14 cellular contexts compared by ENCODE assay signal in genomic region chr11:60396382-60396781, GRCh38. TPM values are rescaled to one million over a fixed set of nuclear protein-coding genes. Genes with fewer than 3 reads are reported as not detected.
DNase-seq lines count a peak whose midpoint lies in the region; ATAC-seq and TF ChIP-seq lines count a peak whose summit lies in the region.
"Had no signal": no experiment of that assay in that cellular context is flagged by ENCODE, and none has a peak within 500 bp of the region (broad histone marks: within the 10 kb centered on the region; RNA-seq: fewer than 3 reads in every experiment).

Gene MS4A14, plus strand, starts transcription at chr11:60396459. Its CDS starts 120 bp downstream, at chr11:60396579.

- H3K36me3 Mint-ChIP-seq in IgD-negative memory B cell = peaks cover 9% of the 10 kb centered on the region
- peaks cover 7% of the 10 kb centered on the region for H3K36me3 Mint-ChIP-seq in memory B cell
- H3K36me3 Mint-ChIP-seq in natural killer cell treated with Interleukin-12 subunit alpha and Interleukin-12 subunit beta and Interleukin-15 and Interleukin-18, amount 100 ng/mL, for 72 hours = no peaks in the 10 kb centered on the region

- H3K4me1 Mint-ChIP-seq in IgD-negative memory B cell (peaks cover 29 to 38% (median 33%) of the 10 kb centered on the region in 3 donors), memory B cell (peaks cover 40% of the 10 kb centered on the region)
- peaks cover 0 to 3% of the 10 kb centered on the region in 2 donors for H3K4me1 Mint-ChIP-seq in natural killer cell treated with Interleukin-12 subunit alpha and Interleukin-12 subunit beta and Interleukin-15 and Interleukin-18, amount 100 ng/mL, for 72 hours (ENCODE audit: low read depth in 2 of 2)

- no peak for TF ChIP-seq CTCF in DOHH2 (IDR thresholded peaks at IDR 0.05; ENCODE audit: low read depth, low read length, poor library complexity, severe bottlenecking)

- H3K27ac Mint-ChIP-seq in IgD-negative memory B cell (peak within 1 kb of the TSS; percentile 52 to 93 (median 89)), memory B cell (peak within 1 kb of the TSS; percentile 92)
- peak within 1 kb of the TSS in 1 of 2 donors; percentile 65 for H3K27ac Mint-ChIP-seq in natural killer cell treated with Interleukin-12 subunit alpha and Interleukin-12 subunit beta and Interleukin-15 and Interleukin-18, amount 100 ng/mL, for 72 hours

- no peaks in the 10 kb centered on the region for H4K20me1 ChIP-seq in DOHH2 (ENCODE audit: control insufficient read depth, insufficient read depth, low read depth, low read length)

- CTCF ChIA-PET in HEK293T (lab: Yijun Ruan, JAX) = no interaction called here

- H3K9me3 Mint-ChIP-seq in IgD-negative memory B cell (peaks cover 0 to 2% (median 0%) of the 10 kb centered on the region in 3 donors), memory B cell (peaks cover 1% of the 10 kb centered on the region)
- H3K9me3 Mint-ChIP-seq in natural killer cell treated with Interleukin-12 subunit alpha and Interleukin-12 subunit beta and Interleukin-15 and Interleukin-18, amount 100 ng/mL, for 72 hours = no peaks in the 10 kb centered on the region

- peak; percentile 9 for ATAC-seq in GM19397 (IDR thresholded peaks at IDR 0.05; ENCODE audit: unreplicated experiment)
- peak; percentile 46 for ATAC-seq in memory B cell (ENCODE audit: low read depth)
- no peak for ATAC-seq in natural killer cell treated with Interleukin-12 subunit alpha and Interleukin-12 subunit beta and Interleukin-15 and Interleukin-18, amount 100 ng/mL, for 72 hours
- no peak for ATAC-seq in GM19467 (IDR thresholded peaks at IDR 0.05; ENCODE audit: unreplicated experiment)

- peak within 1 kb of the TSS; percentile 9; the same call in 1 of the 2 replicates for H3K4me3 ChIP-seq in DOHH2 (ENCODE audit: low read length)
- H3K4me3 ChIP-seq: MG63 had no signal

- peaks cover 13% of the 10 kb centered on the region for H3K4me1 ChIP-seq in DOHH2 (ENCODE audit: control insufficient read depth, low read length)

- no peaks in the 10 kb centered on the region for H3F3A ChIP-seq in DOHH2 (ENCODE audit: control insufficient read depth, insufficient read depth)

- peak within 1 kb of the TSS; percentile 45 for H3K4me2 ChIP-seq in DOHH2 (ENCODE audit: low read length)

- DNase-seq in memory B cell (ENCODE audit: low spot score in 2 of 2) = no peak
- DNase-seq in HEK293T (ENCODE audit: extremely low spot score) = no peak
- no peak for DNase-seq in natural killer cell treated with Interleukin-12 subunit alpha and Interleukin-12 subunit beta and Interleukin-15 and Interleukin-18, amount 100 ng/mL, for 72 hours (ENCODE audit: low spot score)
- DNase-seq in HuH-7.5 (ENCODE audit: low spot score) = no peak
- DNase-seq: activated naive CD4-positive, alpha-beta T cell; islet precursor cell; MG63; NCI-H345; stimulated activated CD4-positive, alpha-beta T cell treated with anti-CD3 and anti-CD28 coated beads, Interleukin-2, amount 100 ng/mL, for 24 hours had no signal

- H3K9me2 ChIP-seq in DOHH2 (replicated peaks; ENCODE audit: control insufficient read depth, low read length) = no peaks in the 10 kb centered on the region

- no peaks in the 10 kb centered on the region for H3K9me3 ChIP-seq in DOHH2 (ENCODE audit: control insufficient read depth, insufficient read depth, low read length)
- H3K9me3 ChIP-seq: MG63 had no signal

- no peaks in the 10 kb centered on the region for H3K27me3 ChIP-seq in DOHH2 (ENCODE audit: control insufficient read depth, low read length)
- H3K27me3 ChIP-seq: MG63 had no signal

- H3K27ac ChIP-seq in DOHH2 (ENCODE audit: low read depth, low read length) = no peak within 1 kb of the TSS
- H3K27ac ChIP-seq: RWPE1 had no signal

- no peaks in the 10 kb centered on the region for H3K79me2 ChIP-seq in DOHH2 (ENCODE audit: control insufficient read depth, low read length)

- H3K4me3 Mint-ChIP-seq in IgD-negative memory B cell (peak within 1 kb of the TSS; percentile 26 to 85 (median 56)), memory B cell (peak within 1 kb of the TSS; percentile 69)
- H3K4me3 Mint-ChIP-seq in natural killer cell treated with Interleukin-12 subunit alpha and Interleukin-12 subunit beta and Interleukin-15 and Interleukin-18, amount 100 ng/mL, for 72 hours = no peak within 1 kb of the TSS

- H3K27me3 Mint-ChIP-seq in IgD-negative memory B cell (no peaks in the 10 kb centered on the region), memory B cell (no peaks in the 10 kb centered on the region)
- peaks cover 2 to 15% of the 10 kb centered on the region in 2 donors for H3K27me3 Mint-ChIP-seq in natural killer cell treated with Interleukin-12 subunit alpha and Interleukin-12 subunit beta and Interleukin-15 and Interleukin-18, amount 100 ng/mL, for 72 hours

- POLR2A ChIA-PET in HEK293T (lab: Yijun Ruan, JAX) = no interaction called here

- no peaks in the 10 kb centered on the region for H3K36me3 ChIP-seq in DOHH2 (ENCODE audit: control insufficient read depth, low read length)
- H3K36me3 ChIP-seq: MG63 had no signal

TF ChIP-seq in HEK293T, 16 proteins besides CTCF, POLR2A, EP300 and RAD21:
- TF ChIP-seq FOXA1 (IDR thresholded peaks at IDR 0.05) = no peak
- no peak for TF ChIP-seq PKNOX1 (IDR thresholded peaks at IDR 0.05)
- no peak for TF ChIP-seq FOXM1 (IDR thresholded peaks at IDR 0.05; ENCODE audit: borderline replicate concordance)
- no peak for TF ChIP-seq NFRKB (IDR thresholded peaks at IDR 0.05)
- TF ChIP-seq HDGF (IDR thresholded peaks at IDR 0.05; ENCODE audit: borderline replicate concordance) = no peak
- TF ChIP-seq LEF1 (IDR thresholded peaks at IDR 0.05; ENCODE audit: borderline replicate concordance) = no peak
- TF ChIP-seq ELF4 (IDR thresholded peaks at IDR 0.05) = no peak
- TF ChIP-seq ARNT (IDR thresholded peaks at IDR 0.05) = no peak
- no peak for TF ChIP-seq L3MBTL2 (conservative IDR thresholded peaks at IDR 0.05)
- TF ChIP-seq BHLHE40 (IDR thresholded peaks at IDR 0.05; ENCODE audit: borderline replicate concordance) = no peak
- no peak for TF ChIP-seq ZNF384 (IDR thresholded peaks at IDR 0.05)
- no peak for TF ChIP-seq CTBP1 (IDR thresholded peaks at IDR 0.05; ENCODE audit: borderline replicate concordance)
- no peak for TF ChIP-seq FOXK2 (IDR thresholded peaks at IDR 0.05)
- TF ChIP-seq SP1 (IDR thresholded peaks at IDR 0.05) = no peak
- TF ChIP-seq TARDBP (IDR thresholded peaks at IDR 0.05) = no peak
- no peak for TF ChIP-seq SUZ12 (IDR thresholded peaks at IDR 0.05)

RNA-seq across cellular contexts. Expression of gene MS4A14, which starts in this region (rescaled TPM):
- polyA plus RNA-seq in IgD-negative memory B cell = 1.1 TPM
- total RNA-seq in natural killer cell treated with Interleukin-12 subunit alpha and Interleukin-12 subunit beta and Interleukin-15 and Interleukin-18, amount 100 ng/mL, for 72 hours = under 1 TPM; 0.11 to 0.14 TPM

Comparison
In these comparisons a context has a peak if more than half of its experiments do, and no peak if none do; other contexts are left out.
1. ATAC-seq: peak in GM19397 (single experiment) and memory B cell (single experiment); none in natural killer cell treated with Interleukin-12 subunit alpha and Interleukin-12 subunit beta and Interleukin-15 and Interleukin-18, amount 100 ng/mL, for 72 hours (0 of 2) and GM19467 (single experiment).